ENCODE assay signal across 6 cellular contexts in genomic region chr16:2250652-2251280, GRCh38. TPM values are rescaled to one million over a fixed set of nuclear protein-coding genes. Genes with fewer than 3 reads are reported as not detected.
DNase-seq lines count a peak whose midpoint lies in the region; ATAC-seq, FAIRE-seq and TF ChIP-seq lines count a peak whose summit lies in the region.

No MANE protein-coding gene starts in this region.

- peak overlapping the region; percentile 94 for H3K4me3 Mint-ChIP-seq in natural killer cell treated with Interleukin-12 subunit alpha and Interleukin-12 subunit beta and Interleukin-15 and Interleukin-18, amount 100 ng/mL, for 72 hours

- H3K4me1 Mint-ChIP-seq in natural killer cell treated with Interleukin-12 subunit alpha and Interleukin-12 subunit beta and Interleukin-15 and Interleukin-18, amount 100 ng/mL, for 72 hours (ENCODE audit: low read depth in 2 of 2), result peaks cover 0 to 5% of the 10 kb centered on the region in 2 donors

- no peaks in the 10 kb centered on the region for H3K27me3 Mint-ChIP-seq in natural killer cell treated with Interleukin-12 subunit alpha and Interleukin-12 subunit beta and Interleukin-15 and Interleukin-18, amount 100 ng/mL, for 72 hours

- H4K20me1 ChIP-seq in MM.1S (ENCODE audit: insufficient read depth, low read length), result no peaks in the 10 kb centered on the region
- H4K20me1 ChIP-seq in GM12878 (ENCODE audit: control insufficient read depth, insufficient read depth), result no peaks in the 10 kb centered on the region

- H3K9me3 ChIP-seq in MM.1S (replicated peaks; ENCODE audit: insufficient read depth, low read length), result no peaks in the 10 kb centered on the region
- H3K9me3 ChIP-seq in GM12878 (replicated peaks; ENCODE audit: control insufficient read depth, insufficient read depth, low read length), result no peaks in the 10 kb centered on the region

- H3K79me2 ChIP-seq in MM.1S (ENCODE audit: low read length), result peaks cover 56% of the 10 kb centered on the region
- peaks cover 13% of the 10 kb centered on the region for H3K79me2 ChIP-seq in GM12878 (ENCODE audit: control insufficient read depth, insufficient read depth, low read length)

- TF ChIP-seq POLR2A in GM12878 (IDR thresholded peaks at IDR 0.05; ENCODE audit: low read depth, low read length), result no peak

- in situ Hi-C loops in GM12878 (cut with MboI), result no loop called here

- H2AFZ ChIP-seq in MM.1S (ENCODE audit: low read length), result no peak overlapping the region
- H2AFZ ChIP-seq in GM12878 (ENCODE audit: control insufficient read depth, low read depth, low read length), result peak overlapping the region; percentile 60

- RAD21 ChIA-PET in GM12878 (lab: Charles Lee; ENCODE audit: unreplicated experiment), result interaction anchor here (0.6 to 2.7 kb wide), 10 partner anchors 19 to 114 kb away, joined by 3 to 14 read pairs (median 4); partner anchors contain the start of genes PGP, PKD1 and TRAF7

- H3K27ac ChIP-seq in MM.1S (ENCODE audit: low read length), result peak overlapping the region; percentile 65; the same call in 1 of the 2 replicates
- H3K27ac ChIP-seq in GM12878 (ENCODE audit: control insufficient read depth, insufficient read depth), result peak overlapping the region; percentile 76

- SMC1A ChIA-PET in GM12878 (lab: Charles Lee; ENCODE audit: uncharacterized antibody, unreplicated experiment), result interaction anchor here (1.1 to 1.9 kb wide), 8 partner anchors 18 to 251 kb away, joined by 3 to 6 read pairs (median 4); partner anchors contain the start of gene TRAF7

- no peak for TF ChIP-seq RAD21 in GM12878 (IDR thresholded peaks at IDR 0.05; ENCODE audit: insufficient read depth, low read depth, low read length)

- no peak; the same call in 2 of the 3 replicates for ATAC-seq in GM12878
- peak in 1 of 2 donors; percentile 15 for ATAC-seq in natural killer cell treated with Interleukin-12 subunit alpha and Interleukin-12 subunit beta and Interleukin-15 and Interleukin-18, amount 100 ng/mL, for 72 hours
- ATAC-seq in HG03469 (IDR thresholded peaks at IDR 0.05; ENCODE audit: unreplicated experiment), result no peak

- peaks cover 8% of the 10 kb centered on the region for H3K36me3 ChIP-seq in MM.1S (replicated peaks; ENCODE audit: insufficient read depth, low read length)
- peaks cover 8 to 17% of the 10 kb centered on the region in 2 experiments; a peak in 3 of 4 replicates for H3K36me3 ChIP-seq in GM12878 (ENCODE audit: control insufficient read depth in 2 of 2, insufficient read depth in 2 of 2, low read length in 1 of 2)

- H3K9ac ChIP-seq in MM.1S (ENCODE audit: low read length), result peak overlapping the region; percentile 73
- H3K9ac ChIP-seq in GM12878 (ENCODE audit: control insufficient read depth, insufficient read depth, low read length), result peak overlapping the region; percentile 80

- no peaks in the 10 kb centered on the region for H3K9me3 Mint-ChIP-seq in natural killer cell treated with Interleukin-12 subunit alpha and Interleukin-12 subunit beta and Interleukin-15 and Interleukin-18, amount 100 ng/mL, for 72 hours

- BruUV-seq in GM12878 (replicated peaks; lab: Mats Ljungman, UMichigan), result TSS peak; percentile 74

- intact Hi-C loops in GM12878 (cut with micrococcal nuclease; ENCODE audit: unreplicated experiment), result loop anchor here (2.0 to 5.0 kb wide), 2 partner anchors 28 to 43 kb away; partner anchors contain the start of genes E4F1 and MLST8

- POLR2A ChIA-PET in AG04449 (lab: Yijun Ruan, JAX), result interaction anchor here (1.0 to 1.7 kb wide), 6 partner anchors 9 to 36 kb away, joined by 4 to 7 read pairs (median 6); partner anchors contain the start of genes DNASE1L2 and PGP
- POLR2A ChIA-PET in GM12878 (lab: Charles Lee), result interaction anchor here (0.9 to 2.5 kb wide), 6 partner anchors 18 to 282 kb away, joined by 3 to 9 read pairs (median 5); partner anchors contain the start of genes CCNF and TRAF7

- H3K4me3 ChIP-seq in AG04449 (ENCODE audit: low read depth, low read length) (peak overlapping the region; percentile 70), MM.1S (ENCODE audit: low read length) (peak overlapping the region; percentile 75), GM12878 (peak overlapping the region; percentile 84)

- FAIRE-seq in GM12878 (lab: Jason Lieb, UNC), result no peak

- peak overlapping the region; percentile 62 to 82 for H3K27ac Mint-ChIP-seq in natural killer cell treated with Interleukin-12 subunit alpha and Interleukin-12 subunit beta and Interleukin-15 and Interleukin-18, amount 100 ng/mL, for 72 hours

- H3K36me3 Mint-ChIP-seq in natural killer cell treated with Interleukin-12 subunit alpha and Interleukin-12 subunit beta and Interleukin-15 and Interleukin-18, amount 100 ng/mL, for 72 hours, result no peaks in the 10 kb centered on the region

- WGBS in GM12878 (ENCODE audit: insufficient coverage, insufficient replicate concordance, low lambda C conversion rate, missing lambda C conversion rate), result 5% methylated on average over 25 of the region's 33 CpGs

- DNase-seq in AG04449 (ENCODE audit: low read depth, low spot score), result no peak
- DNase-seq in MM.1S, result peak; percentile 69
- no peak for DNase-seq in GM12878 (ENCODE audit: low read depth, low spot score)
- DNase-seq in natural killer cell treated with Interleukin-12 subunit alpha and Interleukin-12 subunit beta and Interleukin-15 and Interleukin-18, amount 100 ng/mL, for 72 hours (ENCODE audit: low spot score), result peak; percentile 59
- no peak for DNase-seq in putamen (ENCODE audit: low spot score)

- no peak for TF ChIP-seq EP300 in GM12878 (IDR thresholded peaks at IDR 0.05; ENCODE audit: borderline replicate concordance in 1 of 2, control insufficient read depth in 1 of 2, low read depth in 2 of 2, low read length in 2 of 2)

- H3K4me2 ChIP-seq in MM.1S (ENCODE audit: low read depth, low read length), result peak overlapping the region; percentile 95
- peak overlapping the region; percentile 94 for H3K4me2 ChIP-seq in GM12878 (ENCODE audit: control insufficient read depth, insufficient read depth)

- H3K4me1 ChIP-seq in MM.1S (ENCODE audit: low read length), result peaks cover 7% of the 10 kb centered on the region
- peaks cover 13% of the 10 kb centered on the region for H3K4me1 ChIP-seq in GM12878 (ENCODE audit: control insufficient read depth, insufficient read depth, low read length)

- H3F3A ChIP-seq in MM.1S (ENCODE audit: insufficient read depth, low read length), result peaks cover 32% of the 10 kb centered on the region

- CTCF ChIA-PET in AG04449 (lab: Yijun Ruan, JAX) (interaction anchor here (1.0 to 6.1 kb wide), 13 partner anchors 9 to 263 kb away, joined by 3 to 44 read pairs (median 4); partner anchors contain the start of gene ATP6V0C), GM12878 (lab: Yijun Ruan, JAX) (interaction anchor here (0.6 to 2.5 kb wide), 13 partner anchors 13 to 287 kb away, joined by 3 to 14 read pairs (median 3); no protein-coding TSS in a partner anchor)

- no peaks in the 10 kb centered on the region for H3K9me2 ChIP-seq in MM.1S (replicated peaks; ENCODE audit: insufficient read depth, low read length)

- H3K27me3 ChIP-seq in MM.1S (replicated peaks; ENCODE audit: insufficient read depth, low read length) (no peaks in the 10 kb centered on the region), GM12878 (replicated peaks in 1 of 2; ENCODE audit: control insufficient read depth in 2 of 2, insufficient read depth in 2 of 2, low read length in 1 of 2) (no peaks in the 10 kb centered on the region)

- TF ChIP-seq CTCF in AG04449 (IDR thresholded peaks at IDR 0.05; ENCODE audit: insufficient read depth, low read length, missing control alignments), result no peak
- no peak for TF ChIP-seq CTCF in MM.1S (IDR thresholded peaks at IDR 0.05; ENCODE audit: low read length)
- no peak for TF ChIP-seq CTCF in GM12878 (IDR thresholded peaks at IDR 0.05 in 2 of 3, conservative IDR thresholded peaks at IDR 0.05 in 1 of 3; ENCODE audit: control insufficient read depth in 2 of 3, extremely low read depth in 1 of 3, insufficient read depth in 1 of 3, low read depth in 3 of 3, low read length in 3 of 3)

RNA-seq across cellular contexts. Expression of gene ECI1, which starts 0.6 kb away (rescaled TPM):
- 37.8 and 39.2 TPM in 2 replicates for total RNA-seq in GM12878 (2013; cell fraction: nucleolus; rRNA removed)
- total RNA-seq in GM12878 (2014; rRNA removed) (40.3 and 55.7 TPM in 2 replicates), GM12878 (2014; rRNA removed; fragmentation: Illumina TruSeq; extraction: Trizol) (12.7 and 13.5 TPM in 2 replicates), GM12878 (2021) (61.0 and 62.1 TPM in 2 replicates)
- polyA plus RNA-seq in GM12878 (2011; ENCODE audit: low read depth), result 7.1 TPM
- polyA plus RNA-seq in GM12878 (2011; rRNA removed) (18.1 and 35.8 TPM in 2 replicates), GM12878 (2014; fragmentation: Illumina TruSeq; extraction: Trizol) (1.7 and 7.2 TPM in 2 replicates), GM12878 (2014; fragmentation: Nextera tagmentation; extraction: Ambion mirVana) (10 to 100 TPM in 1 of 2 experiments, 1 to 10 TPM in 1; 2.2 to 13.8 TPM), GM12878 (2014; rRNA removed) (65.2 and 71.9 TPM in 2 replicates), GM12878 (2016; fragmentation: Nextera tagmentation; extraction: Ambion mirVana) (10 to 100 TPM; 12.7 to 82.1 TPM)
- polyA plus RNA-seq in GM12878 (2011; cell fraction: cytosol; rRNA removed), result 51.3 and 89.5 TPM in 2 replicates
- polyA plus RNA-seq in GM12878 (2011; cell fraction: nucleus; rRNA removed), result 55.2 and 55.6 TPM in 2 replicates
- polyA plus RNA-seq in GM12878 (2012), result 32.4 and 36.2 TPM in 2 replicates
- 6.6 and 22.3 TPM in 2 replicates for polyA minus RNA-seq in GM12878 (2011; rRNA and poly(A)+ RNA removed)
- polyA minus RNA-seq in GM12878 (2011; cell fraction: cytosol; rRNA and poly(A)+ RNA removed), result 14.2 and 17.0 TPM in 2 replicates
- polyA minus RNA-seq in GM12878 (2011; cell fraction: nucleus; rRNA and poly(A)+ RNA removed), result 11.7 and 20.1 TPM in 2 replicates
- total RNA-seq in natural killer cell treated with Interleukin-12 subunit alpha and Interleukin-12 subunit beta and Interleukin-15 and Interleukin-18, amount 100 ng/mL, for 72 hours, result 10 to 100 TPM; 29.1 to 51.1 TPM

RNA-seq across cellular contexts. Expression of gene DNASE1L2, which starts 14.5 kb away (rescaled TPM):
- total RNA-seq in GM12878 (2013; cell fraction: nucleolus; rRNA removed), result 3.8 and 7.3 TPM in 2 replicates
- total RNA-seq in GM12878 (2014; rRNA removed) (0.71 and 1.2 TPM in 2 replicates), GM12878 (2014; rRNA removed; fragmentation: Illumina TruSeq; extraction: Trizol) (0.22 and 0.23 TPM in 2 replicates), GM12878 (2021) (0.93 and 1.5 TPM in 2 replicates)
- not detected for polyA plus RNA-seq in GM12878 (2011; ENCODE audit: low read depth)
- polyA plus RNA-seq in GM12878 (2011; rRNA removed) (0.36 and 0.76 TPM in 2 replicates), GM12878 (2014; fragmentation: Illumina TruSeq; extraction: Trizol) (0.06 TPM in 1 of 2 replicates, not detected in the other), GM12878 (2014; fragmentation: Nextera tagmentation; extraction: Ambion mirVana) (under 1 TPM; 0.10 to 0.13 TPM), GM12878 (2014; rRNA removed) (0.79 and 1.7 TPM in 2 replicates), GM12878 (2016; fragmentation: Nextera tagmentation; extraction: Ambion mirVana) (under 1 TPM; 0.20 to 0.36 TPM)
- 0.88 and 2.8 TPM in 2 replicates for polyA plus RNA-seq in GM12878 (2011; cell fraction: cytosol; rRNA removed)
- 23.0 and 27.6 TPM in 2 replicates for polyA plus RNA-seq in GM12878 (2011; cell fraction: nucleus; rRNA removed)
- 0.26 and 0.46 TPM in 2 replicates for polyA plus RNA-seq in GM12878 (2012)
- polyA minus RNA-seq in GM12878 (2011; rRNA and poly(A)+ RNA removed), result 0.46 and 0.51 TPM in 2 replicates
- 0.42 TPM in 1 of 2 replicates, not detected in the other for polyA minus RNA-seq in GM12878 (2011; cell fraction: cytosol; rRNA and poly(A)+ RNA removed)
- polyA minus RNA-seq in GM12878 (2011; cell fraction: nucleus; rRNA and poly(A)+ RNA removed), result 2.1 and 4.7 TPM in 2 replicates
- 1 to 10 TPM in 1 of 2 donors, under 1 TPM in 1; 0.88 to 3.5 TPM for total RNA-seq in natural killer cell treated with Interleukin-12 subunit alpha and Interleukin-12 subunit beta and Interleukin-15 and Interleukin-18, amount 100 ng/mL, for 72 hours

RNA-seq across cellular contexts. Expression of gene RNPS1, which starts 17.2 kb away (rescaled TPM):
- 176 and 199 TPM in 2 replicates for total RNA-seq in GM12878 (2013; cell fraction: nucleolus; rRNA removed)
- total RNA-seq in GM12878 (2014; rRNA removed) (169 and 185 TPM in 2 replicates), GM12878 (2014; rRNA removed; fragmentation: Illumina TruSeq; extraction: Trizol) (125 and 137 TPM in 2 replicates), GM12878 (2021) (246 and 258 TPM in 2 replicates)
- 125 TPM for polyA plus RNA-seq in GM12878 (2011; ENCODE audit: low read depth)
- polyA plus RNA-seq in GM12878 (2011; rRNA removed) (96.9 and 128 TPM in 2 replicates), GM12878 (2014; fragmentation: Illumina TruSeq; extraction: Trizol) (79.8 and 192 TPM in 2 replicates), GM12878 (2014; fragmentation: Nextera tagmentation; extraction: Ambion mirVana) (10 to 100 TPM; 38.2 to 63.5 TPM), GM12878 (2014; rRNA removed) (276 and 288 TPM in 2 replicates), GM12878 (2016; fragmentation: Nextera tagmentation; extraction: Ambion mirVana) (100 to 1,000 TPM; 358 to 359 TPM)
- 244 and 298 TPM in 2 replicates for polyA plus RNA-seq in GM12878 (2011; cell fraction: cytosol; rRNA removed)
- polyA plus RNA-seq in GM12878 (2011; cell fraction: nucleus; rRNA removed), result 175 and 214 TPM in 2 replicates
- polyA plus RNA-seq in GM12878 (2012), result 153 and 198 TPM in 2 replicates
- polyA minus RNA-seq in GM12878 (2011; rRNA and poly(A)+ RNA removed), result 91.6 and 162 TPM in 2 replicates
- polyA minus RNA-seq in GM12878 (2011; cell fraction: cytosol; rRNA and poly(A)+ RNA removed), result 65.8 and 76.7 TPM in 2 replicates
- polyA minus RNA-seq in GM12878 (2011; cell fraction: nucleus; rRNA and poly(A)+ RNA removed), result 52.1 and 94.6 TPM in 2 replicates
- 100 to 1,000 TPM; 256 to 334 TPM for total RNA-seq in natural killer cell treated with Interleukin-12 subunit alpha and Interleukin-12 subunit beta and Interleukin-15 and Interleukin-18, amount 100 ng/mL, for 72 hours

RNA-seq across cellular contexts. Expression of gene E4F1, which starts 27.4 kb away (rescaled TPM):
- total RNA-seq in GM12878 (2013; cell fraction: nucleolus; rRNA removed), result 52.9 and 53.6 TPM in 2 replicates
- total RNA-seq in GM12878 (2014; rRNA removed), result 26.0 and 36.5 TPM in 2 replicates
- 6.0 and 6.9 TPM in 2 replicates for total RNA-seq in GM12878 (2014; rRNA removed; fragmentation: Illumina TruSeq; extraction: Trizol)
- total RNA-seq in GM12878 (2021), result 27.8 and 33.2 TPM in 2 replicates
- polyA plus RNA-seq in GM12878 (2011; ENCODE audit: low read depth), result 3.8 TPM
- polyA plus RNA-seq in GM12878 (2011; rRNA removed), result 3.1 and 10.8 TPM in 2 replicates
- 11.5 and 28.4 TPM in 2 replicates for polyA plus RNA-seq in GM12878 (2011; cell fraction: cytosol; rRNA removed)
- 140 and 186 TPM in 2 replicates for polyA plus RNA-seq in GM12878 (2011; cell fraction: nucleus; rRNA removed)
- 14.9 and 18.6 TPM in 2 replicates for polyA plus RNA-seq in GM12878 (2012)
- 0.32 and 2.3 TPM in 2 replicates for polyA plus RNA-seq in GM12878 (2014; fragmentation: Illumina TruSeq; extraction: Trizol)
- 1 to 10 TPM in 1 of 2 experiments, under 1 TPM in 1; 0.23 to 2.1 TPM for polyA plus RNA-seq in GM12878 (2014; fragmentation: Nextera tagmentation; extraction: Ambion mirVana)
- polyA plus RNA-seq in GM12878 (2014; rRNA removed), result 26.7 and 34.0 TPM in 2 replicates
- polyA plus RNA-seq in GM12878 (2016; fragmentation: Nextera tagmentation; extraction: Ambion mirVana), result 10 to 100 TPM; 18.2 to 25.6 TPM
- polyA minus RNA-seq in GM12878 (2011; rRNA and poly(A)+ RNA removed), result 6.8 and 16.1 TPM in 2 replicates
- polyA minus RNA-seq in GM12878 (2011; cell fraction: cytosol; rRNA and poly(A)+ RNA removed), result 7.1 and 8.9 TPM in 2 replicates
- polyA minus RNA-seq in GM12878 (2011; cell fraction: nucleus; rRNA and poly(A)+ RNA removed), result 28.9 and 32.5 TPM in 2 replicates
- total RNA-seq in natural killer cell treated with Interleukin-12 subunit alpha and Interleukin-12 subunit beta and Interleukin-15 and Interleukin-18, amount 100 ng/mL, for 72 hours, result 10 to 100 TPM; 27.5 to 51.8 TPM

RNA-seq across cellular contexts. Expression of gene PGP, which starts 36.1 kb away (rescaled TPM):
- 13.3 and 13.5 TPM in 2 replicates for total RNA-seq in GM12878 (2013; cell fraction: nucleolus; rRNA removed)
- total RNA-seq in GM12878 (2014; rRNA removed), result 22.4 and 25.4 TPM in 2 replicates
- 9.4 and 10.8 TPM in 2 replicates for total RNA-seq in GM12878 (2014; rRNA removed; fragmentation: Illumina TruSeq; extraction: Trizol)
- 25.7 and 26.1 TPM in 2 replicates for total RNA-seq in GM12878 (2021)
- 2.5 TPM for polyA plus RNA-seq in GM12878 (2011; ENCODE audit: low read depth)
- polyA plus RNA-seq in GM12878 (2011; rRNA removed), result 4.1 and 6.4 TPM in 2 replicates
- polyA plus RNA-seq in GM12878 (2011; cell fraction: cytosol; rRNA removed), result 7.4 and 14.2 TPM in 2 replicates
- 26.4 and 33.0 TPM in 2 replicates for polyA plus RNA-seq in GM12878 (2011; cell fraction: nucleus; rRNA removed)
- 7.3 and 9.3 TPM in 2 replicates for polyA plus RNA-seq in GM12878 (2012)
- 2.2 and 5.6 TPM in 2 replicates for polyA plus RNA-seq in GM12878 (2014; fragmentation: Illumina TruSeq; extraction: Trizol)
- polyA plus RNA-seq in GM12878 (2014; fragmentation: Nextera tagmentation; extraction: Ambion mirVana), result 1 to 10 TPM in 1 of 2 experiments, under 1 TPM in 1; 0.42 to 5.0 TPM
- 28.0 and 34.9 TPM in 2 replicates for polyA plus RNA-seq in GM12878 (2014; rRNA removed)
- polyA plus RNA-seq in GM12878 (2016; fragmentation: Nextera tagmentation; extraction: Ambion mirVana), result 10 to 100 TPM; 13.4 to 25.4 TPM
- polyA minus RNA-seq in GM12878 (2011; rRNA and poly(A)+ RNA removed), result 3.1 and 5.9 TPM in 2 replicates
- 4.1 and 5.5 TPM in 2 replicates for polyA minus RNA-seq in GM12878 (2011; cell fraction: cytosol; rRNA and poly(A)+ RNA removed)
- polyA minus RNA-seq in GM12878 (2011; cell fraction: nucleus; rRNA and poly(A)+ RNA removed), result 9.1 and 16.8 TPM in 2 replicates
- 10 to 100 TPM; 18.8 to 39.8 TPM for total RNA-seq in natural killer cell treated with Interleukin-12 subunit alpha and Interleukin-12 subunit beta and Interleukin-15 and Interleukin-18, amount 100 ng/mL, for 72 hours

Comparison
In these comparisons a context has a peak if more than half of its experiments do, and no peak if none do; other contexts are left out.
1. DNase-seq: peak in MM.1S (single experiment) and natural killer cell treated with Interleukin-12 subunit alpha and Interleukin-12 subunit beta and Interleukin-15 and Interleukin-18, amount 100 ng/mL, for 72 hours (single experiment); none in AG04449 (single experiment), GM12878 (single experiment) and putamen (single experiment).
2. Peak in every context shown above with its lines, with median percentiles within 50 percentile points of each other: H3K4me3 ChIP-seq.